9 cellular contexts compared by ENCODE assay signal in the genomic region with DNA sequence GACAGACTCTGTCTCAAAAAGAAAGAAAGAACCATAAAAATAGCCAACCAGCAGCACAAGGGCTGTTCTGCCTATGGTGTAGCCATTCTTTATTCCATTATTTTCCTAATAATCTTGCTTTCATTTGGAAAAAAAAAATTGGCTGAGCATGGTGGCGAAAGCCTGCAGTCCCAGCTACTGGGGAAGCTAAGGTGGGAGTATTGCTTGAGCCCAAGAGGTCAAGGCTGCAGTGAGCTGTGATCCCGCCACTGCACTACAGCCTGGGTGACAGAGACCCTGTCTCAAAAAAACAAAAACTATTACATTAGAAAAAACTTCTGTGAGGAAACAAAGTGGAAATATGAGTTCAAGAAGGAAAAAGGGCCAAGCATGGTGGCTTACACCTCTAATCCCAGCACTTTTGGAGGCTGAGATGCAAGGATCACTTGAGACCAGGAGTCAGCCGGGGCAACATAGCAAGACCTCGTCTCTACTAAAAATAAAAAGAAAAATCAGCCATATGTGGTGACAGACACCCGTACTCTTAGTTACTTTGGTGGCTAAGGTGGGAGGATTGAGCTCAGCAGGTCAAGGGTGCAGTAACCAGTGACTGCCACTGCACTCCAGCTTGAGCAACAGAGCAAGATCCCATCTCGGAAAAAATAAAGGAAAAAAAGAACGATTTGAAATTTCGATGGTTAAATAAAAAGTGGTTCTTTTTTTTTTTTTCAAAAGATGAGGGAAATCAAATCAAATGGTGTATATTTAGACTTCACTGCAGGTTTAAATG. TPM values are rescaled to one million over a fixed set of nuclear protein-coding genes. Genes with fewer than 3 reads are reported as not detected.
DNase-seq lines count a peak whose midpoint lies in the region; ATAC-seq, FAIRE-seq and TF ChIP-seq lines count a peak whose summit lies in the region.
"Had no signal": no experiment of that assay in that cellular context is flagged by ENCODE, and none has a peak within 500 bp of the region (broad histone marks: within the 10 kb centered on the region; RNA-seq: fewer than 3 reads in every experiment).

No MANE protein-coding gene starts in this region.

- TF ChIP-seq EP300 in A549 (IDR thresholded peaks at IDR 0.05): no peak

- TF ChIP-seq RAD21 in A549 (conservative IDR thresholded peaks at IDR 0.05 in 1 of 2, IDR thresholded peaks at IDR 0.05 in 1 of 2): no peak

- 0 out of 2 replicates have a peak overlapping the region, but pooled peaks have one; percentile 1 for H3K4me3 Mint-ChIP-seq in WTC11

- no peaks in the 10 kb centered on the region for H3K9me3 ChIP-seq in A549
- H3K9me3 ChIP-seq: gastroesophageal sphincter had no signal

- CTCF ChIA-PET in A549 (lab: Yijun Ruan, JAX): interaction anchor here (0.6 to 66.5 kb wide), 17 partner anchors 9 to 169 kb away, joined by 3 to 1853 read pairs (median 4); a partner anchor contains a TSS
- CTCF ChIA-PET in WTC11 (lab: Charles Lee): interaction anchor here (0.6 to 3.4 kb wide), 9 partner anchors 9 to 767 kb away, joined by 3 to 16 read pairs (median 5); a partner anchor contains a TSS

- peak; percentile 52 to 56 for DNase-seq in A549 (ENCODE audit: low read depth in 1 of 2, low spot score in 1 of 2)
- DNase-seq in GM10266 (ENCODE audit: extremely low spot score): no peak
- DNase-seq in WTC11 (ENCODE audit: low spot score): no peak
- no peak for DNase-seq in fibroblast of villous mesenchyme (ENCODE audit: low read depth)
- no peak for DNase-seq in HCEC 1CT

- H3K4me3 ChIP-seq in A549 (no peak overlapping the region), fibroblast of villous mesenchyme (ENCODE audit: low read depth, low read length) (no peak overlapping the region)
- H3K4me3 ChIP-seq: gastroesophageal sphincter had no signal

- WGBS in A549 (ENCODE audit: missing lambda C conversion rate): 82% methylated on average over 8 of the region's 8 CpGs

- no peak for TF ChIP-seq POLR2A in A549 (IDR thresholded peaks at IDR 0.05; ENCODE audit: low read length)

- peaks cover 36% of the 10 kb centered on the region for H3K4me1 ChIP-seq in A549

- peak overlapping the region; percentile 89; the same call in 1 of the 3 replicates for H3K4me2 ChIP-seq in A549

- peak; percentile 22; the same call in 1 of the 3 replicates for TF ChIP-seq CTCF in A549 (IDR thresholded peaks at IDR 0.05)
- TF ChIP-seq CTCF in GM10266 (IDR thresholded peaks at IDR 0.05; ENCODE audit: control insufficient read depth, insufficient read depth, low read depth, missing control alignments): peak; percentile 22
- TF ChIP-seq CTCF in WTC11 (IDR thresholded peaks at IDR 0.05): no peak
- TF ChIP-seq CTCF in fibroblast of villous mesenchyme (IDR thresholded peaks at IDR 0.05; ENCODE audit: insufficient read depth, low read depth, low read length): peak; percentile 40

- POLR2A ChIA-PET in A549 (lab: Yijun Ruan, JAX) (interaction anchor here (0.6 to 4.1 kb wide), 4 partner anchors 9 to 100 kb away, joined by 3 to 74 read pairs (median 6); a partner anchor contains a TSS), WTC11 (lab: Charles Lee) (interaction anchor here (0.6 kb wide), 2 partner anchors 78 to 112 kb away, joined by 3 read pairs; no protein-coding TSS in a partner anchor)

- no peaks in the 10 kb centered on the region for H3K36me3 Mint-ChIP-seq in WTC11

- H3K27me3 Mint-ChIP-seq in WTC11 (ENCODE audit: low read depth): no peaks in the 10 kb centered on the region

- peaks cover 33% of the 10 kb centered on the region for H3K4me1 Mint-ChIP-seq in WTC11

- H3K9me3 Mint-ChIP-seq in WTC11: no peaks in the 10 kb centered on the region

- peak in 1 of 2 experiments; percentile 24; a peak in 1 of 6 replicates for ATAC-seq in A549
- ATAC-seq in WTC11: no peak
- ATAC-seq in HG03432 (IDR thresholded peaks at IDR 0.05; ENCODE audit: unreplicated experiment): no peak
- ATAC-seq in GM18511 (IDR thresholded peaks at IDR 0.05; ENCODE audit: unreplicated experiment): no peak
- no peak for ATAC-seq in HG02798 (IDR thresholded peaks at IDR 0.05; ENCODE audit: poor library complexity, unreplicated experiment)
- ATAC-seq: gastroesophageal sphincter had no signal

- peak overlapping the region in 1 of 2 experiments; percentile 8; a peak in 2 of 6 replicates for H3K27ac ChIP-seq in A549

- FAIRE-seq in A549 (lab: Jason Lieb, UNC): no peak

- peak overlapping the region; percentile 79 for H3K27ac Mint-ChIP-seq in WTC11

TF ChIP-seq in A549, 52 proteins besides CTCF, POLR2A, EP300 and RAD21:
- TF ChIP-seq KDM5A (IDR thresholded peaks at IDR 0.05): no peak
- TF ChIP-seq KDM1A (IDR thresholded peaks at IDR 0.05; ENCODE audit: low read depth): no peak
- no peak for TF ChIP-seq CHD4 (IDR thresholded peaks at IDR 0.05; ENCODE audit: borderline replicate concordance)
- TF ChIP-seq RCOR1 (IDR thresholded peaks at IDR 0.05; ENCODE audit: low read depth, low read length): no peak
- TF ChIP-seq ESRRA (IDR thresholded peaks at IDR 0.05; ENCODE audit: borderline replicate concordance, low read length): no peak
- TF ChIP-seq CBX2 (IDR thresholded peaks at IDR 0.05; ENCODE audit: borderline replicate concordance, low read depth): no peak
TF ChIP-seq in A549: peak in this region for 0.

TF ChIP-seq in WTC11, 78 proteins besides CTCF, POLR2A, EP300 and RAD21:
- TF ChIP-seq ZNF121 (CRISPR knock-in tag; IDR thresholded peaks at IDR 0.05): peak; percentile 91
- no peak for TF ChIP-seq FOXP1 (CRISPR knock-in tag; IDR thresholded peaks at IDR 0.05; ENCODE audit: borderline replicate concordance)
- TF ChIP-seq GRHL2 (CRISPR knock-in tag; IDR thresholded peaks at IDR 0.05; ENCODE audit: insufficient replicate concordance, severe bottlenecking): no peak
TF ChIP-seq in WTC11: peak in this region for 1.

RNA-seq across cellular contexts. Expression of a gene that starts 2.5 kb away (rescaled TPM):
- polyA plus RNA-seq in A549 (2011; rRNA removed): 21.4 and 26.2 TPM in 2 replicates
- 27.3 and 36.1 TPM in 2 replicates for polyA plus RNA-seq in A549 (2012; cell fraction: cytosol; rRNA removed)
- polyA plus RNA-seq in A549 (2012; cell fraction: nucleus; rRNA removed): 50.5 and 50.8 TPM in 2 replicates
- 17.4 to 18.7 TPM (median 18.2 TPM) in 3 replicates for polyA plus RNA-seq in A549 (2017; fragmentation: RNase III; extraction: RNeasy Plus Mini Kit Qiagen cat#74134 plus additional on column Dnase treatment)
- polyA minus RNA-seq in A549 (2011; rRNA and poly(A)+ RNA removed): 68.2 and 69.2 TPM in 2 replicates
- 57.7 to 59.2 TPM (median 58.7 TPM) in 3 replicates for total RNA-seq in WTC11 (2021)
- total RNA-seq in fibroblast of villous mesenchyme: 46.7 and 52.2 TPM in 2 replicates

RNA-seq across cellular contexts. Expression of a gene that starts 12.1 kb away (rescaled TPM):
- polyA plus RNA-seq in A549 (2011; rRNA removed) (82.9 and 95.8 TPM in 2 replicates), A549 (2017; fragmentation: RNase III; extraction: RNeasy Plus Mini Kit Qiagen cat#74134 plus additional on column Dnase treatment) (270 to 323 TPM (median 299 TPM) in 3 replicates)
- polyA plus RNA-seq in A549 (2012; cell fraction: cytosol; rRNA removed): 36.4 and 45.1 TPM in 2 replicates
- 41.7 and 57.7 TPM in 2 replicates for polyA plus RNA-seq in A549 (2012; cell fraction: nucleus; rRNA removed)
- 74.5 and 81.8 TPM in 2 replicates for polyA minus RNA-seq in A549 (2011; rRNA and poly(A)+ RNA removed)
- total RNA-seq in WTC11 (2021) (152 to 162 TPM (median 153 TPM) in 3 replicates), fibroblast of villous mesenchyme (67.0 and 78.2 TPM in 2 replicates)

Comparison
In these comparisons a context has a peak if more than half of its experiments do, and no peak if none do; other contexts are left out.
1. DNase-seq: peak in A549 (2 of 2); none in GM10266 (single experiment), WTC11 (single experiment), fibroblast of villous mesenchyme (single experiment) and HCEC 1CT (single experiment).